In genomic region chr15:95132774-95133173, GRCh38 we compare ENCODE assay signal across 18 cellular contexts.
DNase-seq lines count a peak whose midpoint lies in the region; ATAC-seq, FAIRE-seq and TF ChIP-seq lines count a peak whose summit lies in the region.
"Had no signal": no experiment of that assay in that cellular context is flagged by ENCODE, and none has a peak within 500 bp of the region (broad histone marks: within the 10 kb centered on the region; RNA-seq: fewer than 3 reads in every experiment).

No MANE protein-coding gene starts in this region.

- peak overlapping the region; percentile 50 for H3K4me3 Mint-ChIP-seq in astrocyte (ENCODE audit: unreplicated experiment)
- H3K4me3 Mint-ChIP-seq: activated CD4-positive, alpha-beta T cell treated with anti-CD3 and anti-CD28 coated beads, Interleukin-2, amount 10 ng/mL, durations not matched to agents 7 days and 5 days; activated naive CD8-positive, alpha-beta T cell treated with anti-CD3 and anti-CD28 coated beads, Interleukin-2, amount 50 U/mL, for 24 hours; activated T-cell treated with anti-CD3 and anti-CD28 coated beads, Interleukin-2, amount 50 U/mL, for 72 hours had no signal

- peaks cover 12% of the 10 kb centered on the region for H3K4me1 ChIP-seq in astrocyte (ENCODE audit: insufficient read depth, low read length)
- no peaks in the 10 kb centered on the region for H3K4me1 ChIP-seq in right lobe of liver
- H3K4me1 ChIP-seq: Caco-2 had no signal

- WGBS in right lobe of liver (ENCODE audit: insufficient coverage, low coverage, low lambda C conversion rate, missing lambda C conversion rate), result no CpG with 5 or more reads among the region's 1 CpG

- H3K36me3 ChIP-seq in astrocyte (ENCODE audit: insufficient read depth, low read length) (no peaks in the 10 kb centered on the region), right lobe of liver (no peaks in the 10 kb centered on the region)
- H3K36me3 ChIP-seq: Peyer's patch, uterus had no signal

- H3K79me2 ChIP-seq in astrocyte (ENCODE audit: insufficient read depth, low read length), result no peaks in the 10 kb centered on the region

- no peak for TF ChIP-seq POLR2A in right lobe of liver (IDR thresholded peaks at IDR 0.05)

- intact Hi-C loops in right lobe of liver (cut with DNase I) (no loop called here), posterior vena cava (cut with DNase I) (no loop called here)

- peak; percentile 97 for DNase-seq in HCEC 1CT
- peak; percentile 93 for DNase-seq in astrocyte (ENCODE audit: low read depth)
- peak; percentile 35 for DNase-seq in hepatic stellate cell (ENCODE audit: low spot score)
- peak; percentile 26 for DNase-seq in urothelium cell line (ENCODE audit: low spot score)
- DNase-seq in right lobe of liver, result no peak
- no peak for DNase-seq in posterior vena cava (ENCODE audit: low spot score)
- DNase-seq in stimulated activated CD4-positive, alpha-beta T cell treated with anti-CD3 and anti-CD28 coated beads, Interleukin-15, amount 100 ng/mL, for 24 hours, result no peak
- DNase-seq: activated CD4-positive, alpha-beta T cell treated with anti-CD3 and anti-CD28 coated beads, Interleukin-2, amount 10 ng/mL, durations not matched to agents 7 days and 5 days; activated naive CD8-positive, alpha-beta T cell treated with anti-CD3 and anti-CD28 coated beads, Interleukin-2, amount 50 U/mL, for 24 hours; activated T-cell treated with anti-CD3 and anti-CD28 coated beads, Interleukin-2, amount 50 U/mL, for 72 hours; Caco-2; Karpas-422; NCI-H187; NCI-H510A treated with DMSO at 0.1 percent for 48 hours; Peyer's patch; stimulated activated CD4-positive, alpha-beta T cell treated with anti-CD3 and anti-CD28 coated beads, Interleukin-2, amount 100 ng/mL, for 48 hours; uterus had no signal

- no peaks in the 10 kb centered on the region for H3K27me3 ChIP-seq in astrocyte (ENCODE audit: insufficient read depth, low read length)
- no peaks in the 10 kb centered on the region for H3K27me3 ChIP-seq in right lobe of liver
- H3K27me3 ChIP-seq: Peyer's patch, uterus had no signal

- no peak for ATAC-seq in right lobe of liver
- ATAC-seq: activated naive CD8-positive, alpha-beta T cell treated with anti-CD3 and anti-CD28 coated beads, Interleukin-2, amount 50 U/mL, for 24 hours; activated T-cell treated with anti-CD3 and anti-CD28 coated beads, Interleukin-2, amount 50 U/mL, for 72 hours; HCT116 had no signal

- peak overlapping the region; percentile 48 for H3K27ac Mint-ChIP-seq in astrocyte (ENCODE audit: unreplicated experiment)
- H3K27ac Mint-ChIP-seq: activated CD4-positive, alpha-beta T cell treated with anti-CD3 and anti-CD28 coated beads, Interleukin-2, amount 10 ng/mL, durations not matched to agents 7 days and 5 days; activated naive CD8-positive, alpha-beta T cell treated with anti-CD3 and anti-CD28 coated beads, Interleukin-2, amount 50 U/mL, for 24 hours; activated T-cell treated with anti-CD3 and anti-CD28 coated beads, Interleukin-2, amount 50 U/mL, for 72 hours had no signal

- no peaks in the 10 kb centered on the region for H3K9me3 Mint-ChIP-seq in astrocyte (ENCODE audit: unreplicated experiment)
- H3K9me3 Mint-ChIP-seq: activated CD4-positive, alpha-beta T cell treated with anti-CD3 and anti-CD28 coated beads, Interleukin-2, amount 10 ng/mL, durations not matched to agents 7 days and 5 days had no signal

- peak overlapping the region; percentile 59 for H3K4me2 ChIP-seq in astrocyte (ENCODE audit: low read length)

- no peak for TF ChIP-seq CTCF in astrocyte (IDR thresholded peaks at IDR 0.05; ENCODE audit: insufficient read depth, low read depth, low read length)
- no peak for TF ChIP-seq CTCF in right lobe of liver (IDR thresholded peaks at IDR 0.05)

- H3K4me1 Mint-ChIP-seq in astrocyte (ENCODE audit: low read depth, unreplicated experiment), result peaks cover 43% of the 10 kb centered on the region
- H3K4me1 Mint-ChIP-seq: activated CD4-positive, alpha-beta T cell treated with anti-CD3 and anti-CD28 coated beads, Interleukin-2, amount 10 ng/mL, durations not matched to agents 7 days and 5 days; activated naive CD8-positive, alpha-beta T cell treated with anti-CD3 and anti-CD28 coated beads, Interleukin-2, amount 50 U/mL, for 24 hours had no signal

- peak; percentile 86 for FAIRE-seq in astrocyte (lab: Jason Lieb, UNC)
- FAIRE-seq in urothelium cell line (lab: Jason Lieb, UNC), result no peak

- no peak overlapping the region for H3K9ac ChIP-seq in astrocyte (ENCODE audit: low read length)

- H3K9me3 ChIP-seq in astrocyte (ENCODE audit: insufficient read depth, low read depth, low read length), result no peaks in the 10 kb centered on the region
- H3K9me3 ChIP-seq in right lobe of liver, result no peaks in the 10 kb centered on the region
- H3K9me3 ChIP-seq: Caco-2, Peyer's patch, uterus had no signal

- no peak overlapping the region for H3K4me3 ChIP-seq in astrocyte (ENCODE audit: insufficient read depth, low read depth, low read length)
- no peak overlapping the region for H3K4me3 ChIP-seq in right lobe of liver
- H3K4me3 ChIP-seq: Peyer's patch, uterus had no signal

- no peaks in the 10 kb centered on the region for H3K27me3 Mint-ChIP-seq in astrocyte (ENCODE audit: low read depth, unreplicated experiment)
- H3K27me3 Mint-ChIP-seq: activated CD4-positive, alpha-beta T cell treated with anti-CD3 and anti-CD28 coated beads, Interleukin-2, amount 10 ng/mL, durations not matched to agents 7 days and 5 days had no signal

- no peaks in the 10 kb centered on the region for H4K20me1 ChIP-seq in astrocyte (ENCODE audit: insufficient read depth, low read length)

- H3K36me3 Mint-ChIP-seq in astrocyte (ENCODE audit: low read depth, unreplicated experiment), result peaks cover 2% of the 10 kb centered on the region

- no peak overlapping the region for H2AFZ ChIP-seq in astrocyte (ENCODE audit: low read depth, low read length)

- H3K27ac ChIP-seq in astrocyte (ENCODE audit: low read depth, low read length) (peak overlapping the region; percentile 35), right lobe of liver (no peak overlapping the region)
- H3K27ac ChIP-seq: Peyer's patch had no signal

Comparison
In these comparisons a context has a peak if more than half of its experiments do, and no peak if none do; other contexts are left out.
1. DNase-seq: peak in HCEC 1CT (single experiment), astrocyte (single experiment), hepatic stellate cell (single experiment) and urothelium cell line (single experiment); none in right lobe of liver (0 of 3), posterior vena cava (single experiment) and stimulated activated CD4-positive, alpha-beta T cell treated with anti-CD3 and anti-CD28 coated beads, Interleukin-15, amount 100 ng/mL, for 24 hours (single experiment).